Comparison of ENCODE assay signal across 13 cellular contexts in the genomic region with DNA sequence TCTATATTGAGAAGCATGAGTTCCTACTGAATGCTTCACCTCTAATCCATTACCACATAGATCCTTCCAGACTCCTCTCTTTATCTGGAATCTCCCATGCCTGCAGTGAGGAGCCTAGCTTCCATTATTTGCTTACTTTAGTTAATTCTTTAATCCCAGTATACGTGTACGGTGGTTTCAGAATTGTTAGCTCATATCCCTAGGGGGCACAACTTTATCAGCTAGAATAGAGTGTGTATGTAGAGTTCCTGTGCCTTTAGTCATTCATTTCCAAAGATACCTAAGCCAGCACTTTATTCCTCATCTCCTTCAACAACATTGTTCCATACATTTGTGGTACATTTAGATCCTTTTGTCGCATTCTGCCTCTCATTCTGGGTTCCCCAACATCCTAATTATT.
DNase-seq lines count a peak whose midpoint lies in the region; ATAC-seq and TF ChIP-seq lines count a peak whose summit lies in the region.
"Had no signal": no experiment of that assay in that cellular context is flagged by ENCODE, and none has a peak within 500 bp of the region (broad histone marks: within the 10 kb centered on the region; RNA-seq: fewer than 3 reads in every experiment).

No MANE protein-coding gene starts in this region.

- no peaks in the 10 kb centered on the region; the same call in 1 of the 2 replicates for H3K27me3 ChIP-seq in HCT116 (ENCODE audit: insufficient read depth, low read length)
- no peaks in the 10 kb centered on the region for H3K27me3 ChIP-seq in SJCRH30

- peak; percentile 74 for ATAC-seq in HCT116
- no peak for ATAC-seq in GM18870 (IDR thresholded peaks at IDR 0.05; ENCODE audit: unreplicated experiment)
- no peak for ATAC-seq in GM18517 (IDR thresholded peaks at IDR 0.05; ENCODE audit: unreplicated experiment)
- ATAC-seq: activated CD4-positive, CD25-positive, alpha-beta regulatory T cell treated with anti-CD3 and anti-CD28 coated beads, Interleukin-2, amount 50 U/mL, for 24 hours; stimulated activated effector memory CD8-positive, alpha-beta T cell treated with anti-CD3 and anti-CD28 coated beads, Interleukin-12 subunit alpha, Interleukin-12 subunit beta, amount 100 ng/mL, for 72 hours had no signal

- BruUV-seq in HCT116 (replicated peaks; lab: Mats Ljungman, UMichigan) = no TSS peak

- H3K9me2 ChIP-seq in HCT116 (ENCODE audit: insufficient read depth) = no peaks in the 10 kb centered on the region

- no peak overlapping the region for H3K4me2 ChIP-seq in HCT116 (ENCODE audit: low read length)

- no peaks in the 10 kb centered on the region for H4K20me1 ChIP-seq in HCT116 (ENCODE audit: insufficient read depth)

- CTCF ChIA-PET in HCT116 (lab: Charles Lee) = interaction anchor here (0.9 to 1.6 kb wide), 7 partner anchors 8 to 494 kb away, joined by 3 to 6 read pairs (median 3); no protein-coding TSS in a partner anchor

- peak in 2 of 3 experiments; percentile 20 to 49; a peak in 3 of 6 replicates for TF ChIP-seq CTCF in HCT116 (IDR thresholded peaks at IDR 0.05 in 2 of 3, conservative IDR thresholded peaks at IDR 0.05 in 1 of 3; ENCODE audit: borderline replicate concordance in 1 of 3, insufficient read depth in 1 of 3, low read depth in 2 of 3, low read length in 2 of 3)
- peak; percentile 42 for TF ChIP-seq CTCF in fibroblast of pulmonary artery (IDR thresholded peaks at IDR 0.05; ENCODE audit: low read length, missing control alignments)

- H3K79me2 ChIP-seq in HCT116 (ENCODE audit: insufficient read depth, low read length) = no peaks in the 10 kb centered on the region

- no peak overlapping the region for H3K27ac ChIP-seq in HCT116 (ENCODE audit: low read depth, low read length)
- H3K27ac ChIP-seq in SJCRH30 = no peak overlapping the region

- no peaks in the 10 kb centered on the region for H3K36me3 ChIP-seq in HCT116 (ENCODE audit: control insufficient read depth in 1 of 2, insufficient read depth in 2 of 2, low read length in 2 of 2)
- H3K36me3 ChIP-seq in SJCRH30 = no peaks in the 10 kb centered on the region

- intact Hi-C loops in HCT116 (cut with micrococcal nuclease) = no loop called here

- no peak overlapping the region for H3K4me3 ChIP-seq in HCT116 (replicated peaks in 1 of 2; ENCODE audit: low read depth in 1 of 2, low read length in 2 of 2)
- no peak overlapping the region for H3K4me3 ChIP-seq in SJCRH30
- no peak overlapping the region for H3K4me3 ChIP-seq in fibroblast of pulmonary artery (replicated peaks; ENCODE audit: low read depth, low read length)

- POLR2A ChIA-PET in HCT116 (lab: Charles Lee) = no interaction called here

- H3K9me3 ChIP-seq in HCT116 (ENCODE audit: control insufficient read depth in 1 of 2, insufficient read depth in 1 of 2, low read depth in 1 of 2, low read length in 2 of 2) (no peaks in the 10 kb centered on the region), SJCRH30 (replicated peaks) (no peaks in the 10 kb centered on the region)

- no peak overlapping the region for H3K9ac ChIP-seq in HCT116 (ENCODE audit: low read length)

- no peaks in the 10 kb centered on the region for H3K4me1 ChIP-seq in HCT116 (ENCODE audit: control insufficient read depth in 1 of 2, insufficient read depth in 2 of 2, low read length in 2 of 2)
- H3K4me1 ChIP-seq in SJCRH30 = no peaks in the 10 kb centered on the region

- DNase-seq in A172 (ENCODE audit: low spot score) = peak; percentile 46
- DNase-seq in HCT116 (ENCODE audit: low read depth, low spot score) = peak; percentile 4
- DNase-seq in SJCRH30 = peak; percentile 11 to 50
- peak; percentile 66 for DNase-seq in fibroblast of pulmonary artery (ENCODE audit: low read depth)
- DNase-seq in foreskin melanocyte = no peak
- no peak for DNase-seq in NCI-H1105 (lab: John Stamatoyannopoulos, UW)
- DNase-seq: activated T-cell treated with anti-CD3 and anti-CD28 coated beads, Interleukin-2, amount 50 U/mL, for 48 hours; NCI-H187 treated with DMSO at 0.1 percent for 48 hours; NCI-H748 treated with DMSO at 0.1 percent for 48 hours had no signal

- no peak for TF ChIP-seq POLR2A in HCT116 (IDR thresholded peaks at IDR 0.05; ENCODE audit: borderline replicate concordance, extremely low read depth, insufficient read depth, insufficient read length)

- H2AFZ ChIP-seq in HCT116 (ENCODE audit: low read depth, low read length, poor library complexity, severe bottlenecking) = no peak overlapping the region

- TF ChIP-seq RAD21 in HCT116 (IDR thresholded peaks at IDR 0.05; ENCODE audit: low read depth) = 0 out of 2 replicates have a peak, but pooled peaks have one; percentile 24

- RAD21 ChIA-PET in HCT116 (lab: Charles Lee; ENCODE audit: low non-redundant PET in 1 of 2, low total read pairs in 2 of 2, uncharacterized antibody in 2 of 2, unreplicated experiment in 2 of 2) = interaction anchor here in 1 of 2 experiments (0.6 kb wide), 1 partner anchor 467 kb away, joined by 3 read pairs; no protein-coding TSS in a partner anchor

TF ChIP-seq in HCT116, 20 proteins besides CTCF, POLR2A, EP300 and RAD21:
- TF ChIP-seq YY1 (IDR thresholded peaks at IDR 0.05; ENCODE audit: extremely low read depth, insufficient replicate concordance, low read depth, low read length) (no peak), POLR2AphosphoS5 (IDR thresholded peaks at IDR 0.05; ENCODE audit: low read depth, low read length) (no peak), EZH2 (IDR thresholded peaks at IDR 0.05) (no peak), CEBPB (IDR thresholded peaks at IDR 0.05; ENCODE audit: low read depth) (no peak), CBX3 (IDR thresholded peaks at IDR 0.05; ENCODE audit: low read depth) (no peak), SIN3A (IDR thresholded peaks at IDR 0.05; ENCODE audit: low read depth) (no peak), ZNF274 (IDR thresholded peaks at IDR 0.05; ENCODE audit: low read depth, low read length) (no peak), SP1 (IDR thresholded peaks at IDR 0.05; ENCODE audit: low read depth) (no peak), EZH2phosphoT487 (IDR thresholded peaks at IDR 0.05; ENCODE audit: borderline replicate concordance) (no peak), ZFX (IDR thresholded peaks at IDR 0.05) (no peak)
- TF ChIP-seq, protein P1, sequence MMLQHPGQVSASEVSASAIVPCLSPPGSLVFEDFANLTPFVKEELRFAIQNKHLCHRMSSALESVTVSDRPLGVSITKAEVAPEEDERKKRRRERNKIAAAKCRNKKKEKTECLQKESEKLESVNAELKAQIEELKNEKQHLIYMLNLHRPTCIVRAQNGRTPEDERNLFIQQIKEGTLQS (IDR thresholded peaks at IDR 0.05) = no peak

Comparison
In these comparisons a context has a peak if more than half of its experiments do, and no peak if none do; other contexts are left out.
1. DNase-seq: peak in A172 (single experiment), HCT116 (single experiment), SJCRH30 (2 of 2) and fibroblast of pulmonary artery (single experiment); none in foreskin melanocyte (single experiment) and NCI-H1105 (single experiment).